ENCODE assay signal across 9 cellular contexts in the genomic region with DNA sequence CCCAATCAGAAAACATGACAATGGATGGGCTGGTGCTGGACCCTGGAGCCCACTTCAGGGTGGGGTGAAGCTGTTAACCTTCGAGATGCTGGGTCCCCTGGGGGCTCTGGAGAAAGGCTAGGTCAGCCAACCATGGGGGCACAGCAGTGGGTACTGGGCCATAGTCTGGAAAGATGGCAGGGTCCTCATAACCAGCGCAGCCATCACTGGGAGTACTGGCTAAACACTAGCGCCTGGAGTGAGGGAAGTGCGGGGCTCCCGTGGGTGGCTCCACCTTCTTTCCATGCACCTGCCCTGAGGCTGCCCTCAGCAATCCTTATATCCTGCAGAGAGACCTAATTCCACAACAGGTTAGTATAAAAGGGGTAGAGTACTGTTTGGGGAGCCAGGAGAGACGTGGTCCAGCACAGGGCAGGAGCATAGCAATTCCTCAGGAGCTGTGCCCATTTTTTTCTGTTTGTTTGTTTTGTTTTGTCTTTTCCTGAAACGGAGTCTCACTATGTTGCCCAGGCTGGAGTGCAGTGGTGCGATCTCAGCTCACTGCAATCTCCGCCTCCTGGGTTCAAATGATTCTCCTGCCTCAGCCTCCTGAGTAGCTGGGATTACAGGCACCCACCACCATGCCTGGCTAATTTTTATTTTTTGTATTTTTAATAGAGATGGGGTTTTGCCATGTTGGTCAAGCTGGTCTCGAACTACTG.
DNase-seq lines count a peak whose midpoint lies in the region; TF ChIP-seq lines count a peak whose summit lies in the region.
"Had no signal": no experiment of that assay in that cellular context is flagged by ENCODE, and none has a peak within 500 bp of the region (broad histone marks: within the 10 kb centered on the region; RNA-seq: fewer than 3 reads in every experiment).

No MANE protein-coding gene starts in this region.

- no peak overlapping the region for H3K4me3 ChIP-seq in muscle layer of duodenum (ENCODE audit: low read depth in 1 of 2, low read length in 2 of 2)
- no peak overlapping the region for H3K4me3 ChIP-seq in transverse colon

- no peaks in the 10 kb centered on the region for H3K27me3 ChIP-seq in muscle layer of duodenum (ENCODE audit: low read depth, low read length)
- no peaks in the 10 kb centered on the region for H3K27me3 ChIP-seq in transverse colon

- H3K9me3 ChIP-seq in muscle layer of duodenum (ENCODE audit: control insufficient read depth in 1 of 2, low read length in 2 of 2) (no peaks in the 10 kb centered on the region), transverse colon (no peaks in the 10 kb centered on the region)

- no peaks in the 10 kb centered on the region for H3K36me3 ChIP-seq in muscle layer of duodenum (ENCODE audit: control insufficient read depth in 1 of 2, insufficient read depth in 2 of 2, low read length in 2 of 2)
- no peaks in the 10 kb centered on the region for H3K36me3 ChIP-seq in transverse colon

- in situ Hi-C loops in transverse colon (cut with MboI; ENCODE audit: low pct_ligation_motif_present in 1 of 4, low pct_unique_long_range_greater_than_20kb in 1 of 4, low sequenced_read_pairs in 3 of 4) = no loop called here

- H3K27me3 Mint-ChIP-seq in dendritic cell treated with granulocyte-macrophage colony-stimulating factor and Interleukin-4, amounts not matched to agents 40 ng/mL and 50 ng/mL, for 4 days = peaks cover 34% of the 10 kb centered on the region
- H3K27me3 Mint-ChIP-seq in type B pancreatic cell (no peaks in the 10 kb centered on the region), progenitor cell of endocrine pancreas (peaks cover 18% of the 10 kb centered on the region)

- H3K27ac ChIP-seq in muscle layer of duodenum (ENCODE audit: low read length) (peak overlapping the region; percentile 26), transverse colon (peak overlapping the region; percentile 36 to 61 (median 48))

- H3K4me1 ChIP-seq in muscle layer of duodenum (ENCODE audit: control insufficient read depth in 1 of 2, insufficient read depth in 2 of 2, low read length in 2 of 2) = peaks cover 13 to 25% of the 10 kb centered on the region in 2 donors
- H3K4me1 ChIP-seq in transverse colon = peaks cover 13 to 32% (median 17%) of the 10 kb centered on the region in 4 donors

- peak; percentile 12 for DNase-seq in activated effector memory CD4-positive, alpha-beta T cell treated with anti-CD3 and anti-CD28 coated beads, Interleukin-2, amount 50 U/mL, for 16 hours
- no peak for DNase-seq in activated effector memory CD4-positive, alpha-beta T cell treated with Interleukin-2 at 50 U/mL for 16 hours
- DNase-seq in transverse colon = no peak
- DNase-seq in type B pancreatic cell (ENCODE audit: extremely low spot score, unreplicated experiment) = no peak
- DNase-seq in COLO829 (ENCODE audit: low spot score) = no peak
- no peak for DNase-seq in progenitor cell of endocrine pancreas (ENCODE audit: low spot score, unreplicated experiment)

- intact Hi-C loops in dendritic cell treated with granulocyte-macrophage colony-stimulating factor and Interleukin-4, amounts not matched to agents 40 ng/mL and 50 ng/mL, for 4 days (cut with micrococcal nuclease) = no loop called here
- intact Hi-C loops in transverse colon (cut with DNase I; ENCODE audit: low total_unique reads) = no loop called here

- H3K4me1 Mint-ChIP-seq in dendritic cell treated with granulocyte-macrophage colony-stimulating factor and Interleukin-4, amounts not matched to agents 40 ng/mL and 50 ng/mL, for 4 days (ENCODE audit: low read depth) = peaks cover 13% of the 10 kb centered on the region
- H3K4me1 Mint-ChIP-seq in type B pancreatic cell (ENCODE audit: unreplicated experiment) = peaks cover 25% of the 10 kb centered on the region
- H3K4me1 Mint-ChIP-seq in progenitor cell of endocrine pancreas (ENCODE audit: low read depth) = no peaks in the 10 kb centered on the region

- peak overlapping the region; percentile 10 for H3K27ac Mint-ChIP-seq in dendritic cell treated with granulocyte-macrophage colony-stimulating factor and Interleukin-4, amounts not matched to agents 40 ng/mL and 50 ng/mL, for 4 days
- H3K27ac Mint-ChIP-seq in type B pancreatic cell = no peak overlapping the region
- no peak overlapping the region for H3K27ac Mint-ChIP-seq in progenitor cell of endocrine pancreas
- H3K27ac Mint-ChIP-seq: WTC11 had no signal

- no peaks in the 10 kb centered on the region for H3K36me3 Mint-ChIP-seq in dendritic cell treated with granulocyte-macrophage colony-stimulating factor and Interleukin-4, amounts not matched to agents 40 ng/mL and 50 ng/mL, for 4 days (ENCODE audit: low read depth)
- H3K36me3 Mint-ChIP-seq in type B pancreatic cell (no peaks in the 10 kb centered on the region), progenitor cell of endocrine pancreas (ENCODE audit: insufficient read depth) (no peaks in the 10 kb centered on the region)
- H3K36me3 Mint-ChIP-seq: WTC11 had no signal

- TF ChIP-seq CTCF in transverse colon (IDR thresholded peaks at IDR 0.05) (no peak), type B pancreatic cell (conservative IDR thresholded peaks at IDR 0.05) (no peak), progenitor cell of endocrine pancreas (IDR thresholded peaks at IDR 0.05; ENCODE audit: unreplicated experiment) (no peak)

- TF ChIP-seq EP300 in transverse colon (IDR thresholded peaks at IDR 0.05; ENCODE audit: low read depth) = no peak

- H3K4me3 Mint-ChIP-seq in dendritic cell treated with granulocyte-macrophage colony-stimulating factor and Interleukin-4, amounts not matched to agents 40 ng/mL and 50 ng/mL, for 4 days = no peak overlapping the region
- H3K4me3 Mint-ChIP-seq in type B pancreatic cell (no peak overlapping the region), progenitor cell of endocrine pancreas (ENCODE audit: low read depth) (no peak overlapping the region)
- H3K4me3 Mint-ChIP-seq: WTC11 had no signal

- no peak for TF ChIP-seq POLR2A in transverse colon (IDR thresholded peaks at IDR 0.05)

- no peaks in the 10 kb centered on the region for H3K9me3 Mint-ChIP-seq in dendritic cell treated with granulocyte-macrophage colony-stimulating factor and Interleukin-4, amounts not matched to agents 40 ng/mL and 50 ng/mL, for 4 days
- H3K9me3 Mint-ChIP-seq in type B pancreatic cell (no peaks in the 10 kb centered on the region), progenitor cell of endocrine pancreas (ENCODE audit: low read depth) (no peaks in the 10 kb centered on the region)
- H3K9me3 Mint-ChIP-seq: WTC11 had no signal

- WGBS in transverse colon (ENCODE audit: low coverage in 1 of 2), 2 donors = 82 to 86% methylated on average over 7 to 9 of the region's 10 CpGs
